Comparison of ENCODE assay signal across 8 cellular contexts in genomic region chr16:31064882-31065461, GRCh38. TPM values are rescaled to one million over a fixed set of nuclear protein-coding genes. Genes with fewer than 3 reads are reported as not detected.
DNase-seq lines count a peak whose midpoint lies in the region; ATAC-seq and TF ChIP-seq lines count a peak whose summit lies in the region.

No MANE protein-coding gene starts in this region.

- DNase-seq in HCEC 1CT = peak; percentile 97
- peak; percentile 82 to 93 for DNase-seq in foreskin keratinocyte
- peak; percentile 66 for DNase-seq in smooth muscle cell of the brain vasculature (ENCODE audit: low read depth, low spot score)
- DNase-seq in NCI-H146 treated with DMSO at 0.1 percent for 48 hours (lab: John Stamatoyannopoulos, UW; ENCODE audit: unreplicated experiment) = no peak
- no peak for DNase-seq in activated gamma-delta T cell (lab: John Stamatoyannopoulos, UW)
- DNase-seq in dorsolateral prefrontal cortex = no peak

- peaks cover 9% of the 10 kb centered on the region for H3K4me1 ChIP-seq in foreskin keratinocyte

- intact Hi-C loops in dorsolateral prefrontal cortex (cut with DNase I) = no loop called here

- peak; percentile 85 for ATAC-seq in foreskin keratinocyte
- ATAC-seq in GM21825 (IDR thresholded peaks at IDR 0.05; ENCODE audit: unreplicated experiment) = no peak

- H3K4me3 ChIP-seq in WI38 (ENCODE audit: low read depth, low read length) = peak overlapping the region; percentile 28
- no peak overlapping the region for H3K4me3 ChIP-seq in dorsolateral prefrontal cortex

- TF ChIP-seq CTCF in WI38 (IDR thresholded peaks at IDR 0.05; ENCODE audit: low read depth, low read length) = no peak
- TF ChIP-seq CTCF in foreskin keratinocyte (conservative IDR thresholded peaks at IDR 0.05) = no peak
- no peak for TF ChIP-seq CTCF in dorsolateral prefrontal cortex (IDR thresholded peaks at IDR 0.05 in 54 of 56, conservative IDR thresholded peaks at IDR 0.05 in 2 of 56; ENCODE audit: low read depth in 1 of 56, partially characterized antibody in 56 of 56)

- H3K27ac ChIP-seq in foreskin keratinocyte (peak overlapping the region; percentile 8), dorsolateral prefrontal cortex (peak overlapping the region in 1 of 59 donors; percentile 65)

- H3K27me3 ChIP-seq in foreskin keratinocyte (no peaks in the 10 kb centered on the region), dorsolateral prefrontal cortex (no peaks in the 10 kb centered on the region)

RNA-seq across cellular contexts. Expression of gene ZNF668, which starts 9.1 kb away (rescaled TPM):
- total RNA-seq in foreskin keratinocyte (11.9 and 12.6 TPM in 2 replicates), dorsolateral prefrontal cortex (10 to 100 TPM in 110 of 120 experiments, 1 to 10 TPM in 10; 7.9 to 24.5 (median 12.5) TPM)
- polyA plus RNA-seq in foreskin keratinocyte = 10.9 and 11.9 TPM in 2 replicates

RNA-seq across cellular contexts. Expression of gene ZNF646, which starts 9.2 kb away (rescaled TPM):
- total RNA-seq in foreskin keratinocyte = 11.0 and 12.2 TPM in 2 replicates
- 2.5 TPM in 2 replicates for polyA plus RNA-seq in foreskin keratinocyte
- 10 to 100 TPM; 11.2 to 24.3 (median 16.7) TPM for total RNA-seq in dorsolateral prefrontal cortex

RNA-seq across cellular contexts. Expression of gene PRSS53, which starts 23.8 kb away (rescaled TPM):
- 1.1 and 1.4 TPM in 2 replicates for total RNA-seq in foreskin keratinocyte
- 1.8 and 2.1 TPM in 2 replicates for polyA plus RNA-seq in foreskin keratinocyte
- total RNA-seq in dorsolateral prefrontal cortex = 10 to 100 TPM in 4 of 120 experiments, 1 to 10 TPM in 116; 2.2 to 12.6 (median 5.5) TPM

RNA-seq across cellular contexts. Expression of gene VKORC1, which starts 29.6 kb away (rescaled TPM):
- total RNA-seq in foreskin keratinocyte = 82.5 and 85.9 TPM in 2 replicates
- polyA plus RNA-seq in foreskin keratinocyte = 122 and 129 TPM in 2 replicates
- total RNA-seq in dorsolateral prefrontal cortex = 10 to 100 TPM; 23.4 to 53.8 (median 37.0) TPM

RNA-seq across cellular contexts. Expression of gene STX4, which starts 31.6 kb away (rescaled TPM):
- total RNA-seq in foreskin keratinocyte (38.7 TPM in 2 replicates), dorsolateral prefrontal cortex (100 to 1,000 TPM in 1 of 120 experiments, 10 to 100 TPM in 119; 37.7 to 113 (median 67.3) TPM)
- 59.7 and 61.2 TPM in 2 replicates for polyA plus RNA-seq in foreskin keratinocyte

Comparison
In these comparisons a context has a peak if more than half of its experiments do, and no peak if none do; other contexts are left out.
1. DNase-seq: peak in HCEC 1CT (single experiment), foreskin keratinocyte (2 of 2) and smooth muscle cell of the brain vasculature (single experiment); none in NCI-H146 treated with DMSO at 0.1 percent for 48 hours (single experiment), activated gamma-delta T cell (single experiment) and dorsolateral prefrontal cortex (0 of 10).